In genomic region chr2:100235098-100235497, GRCh38 we compare ENCODE assay signal across 8 cellular contexts.
DNase-seq lines count a peak whose midpoint lies in the region; ATAC-seq and TF ChIP-seq lines count a peak whose summit lies in the region.

No MANE protein-coding gene starts in this region.

- no peak for TF ChIP-seq POLR2A in heart left ventricle (IDR thresholded peaks at IDR 0.05)

- peak; percentile 84 for DNase-seq in GM12865 (ENCODE audit: low read depth)
- DNase-seq in HT1080 (ENCODE audit: low read depth): peak; percentile 80
- peak; percentile 14 for DNase-seq in activated naive CD8-positive, alpha-beta T cell treated with anti-CD3 and anti-CD28 coated beads for 36 hours
- DNase-seq in NCI-H524 treated with DMSO at 0.1 percent for 48 hours (lab: John Stamatoyannopoulos, UW): no peak
- DNase-seq in substantia nigra (lab: John Stamatoyannopoulos, UW): no peak
- no peak for DNase-seq in heart left ventricle
- DNase-seq in HPDE6-E6E7 (ENCODE audit: extremely low spot score): no peak

- peak; percentile 84 for ATAC-seq in GM21528 (IDR thresholded peaks at IDR 0.05; ENCODE audit: low FRiP score, unreplicated experiment)
- ATAC-seq in heart left ventricle: no peak

- no peak for TF ChIP-seq CTCF in GM12865 (IDR thresholded peaks at IDR 0.05; ENCODE audit: insufficient read depth, low read depth, low read length, missing control alignments)
- no peak for TF ChIP-seq CTCF in heart left ventricle (IDR thresholded peaks at IDR 0.05)

- no peak overlapping the region for H3K4me3 ChIP-seq in GM12865 (ENCODE audit: low read depth, low read length)
- no peak overlapping the region for H3K4me3 ChIP-seq in heart left ventricle

- intact Hi-C loops in heart left ventricle (cut with DNase I): loop anchor here in 2 of 10 donors (5.0 to 10.0 kb wide), 2 partner anchors 58 to 120 kb away; no protein-coding TSS in a partner anchor

- H3K9me3 Mint-ChIP-seq in activated naive CD8-positive, alpha-beta T cell treated with anti-CD3 and anti-CD28 coated beads for 36 hours: peaks cover 2% of the 10 kb centered on the region

- no peak overlapping the region for H3K4me3 Mint-ChIP-seq in activated naive CD8-positive, alpha-beta T cell treated with anti-CD3 and anti-CD28 coated beads for 36 hours

- no peak overlapping the region for H3K27ac ChIP-seq in substantia nigra (ENCODE audit: low read depth, low read length, poor library complexity, severe bottlenecking)
- H3K27ac ChIP-seq in heart left ventricle: no peak overlapping the region

- no peaks in the 10 kb centered on the region for H3K27me3 Mint-ChIP-seq in activated naive CD8-positive, alpha-beta T cell treated with anti-CD3 and anti-CD28 coated beads for 36 hours

- no peaks in the 10 kb centered on the region for H3K36me3 ChIP-seq in heart left ventricle

- H3K4me1 ChIP-seq in heart left ventricle: no peaks in the 10 kb centered on the region

- H3K9me3 ChIP-seq in heart left ventricle: no peaks in the 10 kb centered on the region

- H3K4me1 Mint-ChIP-seq in activated naive CD8-positive, alpha-beta T cell treated with anti-CD3 and anti-CD28 coated beads for 36 hours: peaks cover 16% of the 10 kb centered on the region

- peak overlapping the region; percentile 9 for H3K27ac Mint-ChIP-seq in activated naive CD8-positive, alpha-beta T cell treated with anti-CD3 and anti-CD28 coated beads for 36 hours

- WGBS in heart left ventricle, 4 donors: 72 to 75% (median 73%) methylated on average over 16 of the region's 16 CpGs

- no peaks in the 10 kb centered on the region for H3K27me3 ChIP-seq in heart left ventricle

- no peaks in the 10 kb centered on the region for H3K36me3 Mint-ChIP-seq in activated naive CD8-positive, alpha-beta T cell treated with anti-CD3 and anti-CD28 coated beads for 36 hours

Comparison
In these comparisons a context has a peak if more than half of its experiments do, and no peak if none do; other contexts are left out.
1. DNase-seq: peak in GM12865 (single experiment), HT1080 (single experiment) and activated naive CD8-positive, alpha-beta T cell treated with anti-CD3 and anti-CD28 coated beads for 36 hours (single experiment); none in NCI-H524 treated with DMSO at 0.1 percent for 48 hours (single experiment), substantia nigra (0 of 49), heart left ventricle (0 of 5) and HPDE6-E6E7 (single experiment).